In genomic region chr4:7510066-7510465, GRCh38 we compare ENCODE assay signal across 20 cellular contexts.
"Had no signal": no experiment of that assay in that cellular context is flagged by ENCODE, and none has a peak within 500 bp of the region (broad histone marks: within the 10 kb centered on the region; RNA-seq: fewer than 3 reads in every experiment).

No MANE protein-coding gene starts in this region.

- ATAC-seq: foreskin keratinocyte, gastroesophageal sphincter, heart left ventricle, left cardiac atrium, left lung, left ventricle myocardium superior, lower lobe of right lung, mucosa of descending colon had no signal

- H3K4me2 ChIP-seq: hepatocyte had no signal

- H3K4me3 Mint-ChIP-seq: dendritic cell treated with granulocyte-macrophage colony-stimulating factor and Interleukin-4, amounts not matched to agents 40 ng/mL and 50 ng/mL, for 4 days; mesothelial cell of epicardium; naive B cell had no signal

- H3K4me1 ChIP-seq: colonic mucosa, left lung, lower lobe of right lung had no signal

- H3K36me3 Mint-ChIP-seq: mesothelial cell of epicardium, naive B cell had no signal

- H3K27ac Mint-ChIP-seq: dendritic cell treated with granulocyte-macrophage colony-stimulating factor and Interleukin-4, amounts not matched to agents 40 ng/mL and 50 ng/mL, for 4 days; mesothelial cell of epicardium; naive B cell had no signal

- H3K36me3 ChIP-seq: colonic mucosa, esophagus muscularis mucosa, gastroesophageal sphincter, heart left ventricle, left lung, lower lobe of right lung had no signal

- H3K9me3 Mint-ChIP-seq: dendritic cell treated with granulocyte-macrophage colony-stimulating factor and Interleukin-4, amounts not matched to agents 40 ng/mL and 50 ng/mL, for 4 days; mesothelial cell of epicardium had no signal

- H3K79me2 ChIP-seq: hepatocyte had no signal

- H3K27me3 ChIP-seq: colonic mucosa, dorsolateral prefrontal cortex, esophagus muscularis mucosa, gastroesophageal sphincter, hepatocyte had no signal

- H3K4me3 ChIP-seq: colonic mucosa, dorsolateral prefrontal cortex, esophagus muscularis mucosa, gastroesophageal sphincter, heart left ventricle, hepatocyte, left lung, lower lobe of right lung, mucosa of descending colon had no signal

- H3K9me3 ChIP-seq: colonic mucosa, esophagus muscularis mucosa, gastroesophageal sphincter, heart left ventricle, left lung, lower lobe of right lung, mucosa of descending colon had no signal

- DNase-seq: colonic mucosa; cortex of kidney; dorsolateral prefrontal cortex; effector CD4-positive, alpha-beta T cell; effector memory CD4-positive, alpha-beta T cell; foreskin keratinocyte; heart left ventricle; hypothalamus; left cardiac atrium; left lung; left ventricle myocardium superior; lower lobe of right lung; mesenchymal stem cell; mucosa of descending colon; naive B cell had no signal

- H3K27ac ChIP-seq: colonic mucosa, dorsolateral prefrontal cortex, esophagus muscularis mucosa, foreskin keratinocyte, gastroesophageal sphincter, heart left ventricle, hepatocyte, left lung, lower lobe of right lung had no signal
